Comparison of ENCODE assay signal across 13 cellular contexts in genomic region chr15:89052474-89052873, GRCh38. TPM values are rescaled to one million over a fixed set of nuclear protein-coding genes. Genes with fewer than 3 reads are reported as not detected.
A peak's percentile ranks its signal among the peaks of the same experiment; 100 is the strongest.
DNase-seq lines count a peak whose midpoint lies in the region; ATAC-seq and TF ChIP-seq lines count a peak whose summit lies in the region.
"Had no signal": no experiment of that assay in that cellular context is flagged by ENCODE, and none has a peak within 500 bp of the region (broad histone marks: within the 10 kb centered on the region; RNA-seq: fewer than 3 reads in every experiment).

No MANE protein-coding gene starts in this region.

- H2AK5ac ChIP-seq in H9 (ENCODE audit: insufficient read length, low read length): no peak overlapping the region

- no peak overlapping the region for H3T11ph ChIP-seq in H9 (ENCODE audit: low read length)

- peaks cover 7% of the 10 kb centered on the region for H3K4me1 ChIP-seq in left ventricle myocardium inferior
- peaks cover 0 to 32% of the 10 kb centered on the region in 2 donors for H3K4me1 ChIP-seq in ascending aorta
- H3K4me1 ChIP-seq in vagina: no peaks in the 10 kb centered on the region
- 0 out of 2 replicates have a peak, but pooled peaks cover 2% of the 10 kb centered on the region for H3K4me1 ChIP-seq in H9 (ENCODE audit: insufficient read depth, low read length)

- H4K20me1 ChIP-seq in H9 (ENCODE audit: control insufficient read depth, insufficient read depth, insufficient read length): no peaks in the 10 kb centered on the region

- H2BK12ac ChIP-seq in H9 (ENCODE audit: insufficient read length, low read depth, low read length): no peak overlapping the region

- no peak overlapping the region for H4K5ac ChIP-seq in H9 (ENCODE audit: insufficient read length, low read depth, low read length)

- WGBS in H9 (ENCODE audit: extremely low coverage, insufficient read length, low lambda C conversion rate): no CpG with 5 or more reads among the region's 3 CpGs

- H3K79me1 ChIP-seq in H9 (ENCODE audit: insufficient read depth, low read depth, low read length, poor library complexity, severe bottlenecking): no peaks in the 10 kb centered on the region

- no peak overlapping the region for H3K4me2 ChIP-seq in H9 (ENCODE audit: insufficient read depth, insufficient read length, low read length)

- H2BK5ac ChIP-seq in H9 (ENCODE audit: insufficient read length, low read length): no peak overlapping the region

- H3K36me3 ChIP-seq in left ventricle myocardium inferior (no peaks in the 10 kb centered on the region), ascending aorta (no peaks in the 10 kb centered on the region), vagina (no peaks in the 10 kb centered on the region)
- H3K36me3 ChIP-seq: neutrophil had no signal

- no peak overlapping the region for H3K23ac ChIP-seq in H9 (ENCODE audit: insufficient read length, low read depth, low read length)

- no peak for TF ChIP-seq POLR2A in vagina (IDR thresholded peaks at IDR 0.05)

- H3K27ac Mint-ChIP-seq in H9: no peak overlapping the region
- H3K27ac Mint-ChIP-seq: B cell, IgD-negative memory B cell had no signal

- peaks cover 5 to 16% of the 10 kb centered on the region in 2 experiments for H3K9me3 Mint-ChIP-seq in H9

- no peak overlapping the region for H2AFZ ChIP-seq in H9 (ENCODE audit: low read length)

- H3K4me3 ChIP-seq in left ventricle myocardium inferior: no peak overlapping the region
- no peak overlapping the region for H3K4me3 ChIP-seq in ascending aorta
- no peak overlapping the region for H3K4me3 ChIP-seq in vagina

- no peak overlapping the region for H2BK15ac ChIP-seq in H9 (ENCODE audit: low read depth, low read length)

- H3K14ac ChIP-seq in H9 (ENCODE audit: insufficient read depth, low read length): no peak overlapping the region

- no peak overlapping the region for H2BK20ac ChIP-seq in H9 (ENCODE audit: low read depth, low read length, poor library complexity, severe bottlenecking)

- TF ChIP-seq CTCF in left ventricle myocardium inferior (IDR thresholded peaks at IDR 0.05; ENCODE audit: borderline replicate concordance) (no peak), ascending aorta (IDR thresholded peaks at IDR 0.05) (no peak), vagina (IDR thresholded peaks at IDR 0.05) (no peak), H9 (conservative IDR thresholded peaks at IDR 0.05) (no peak)

- H3K27ac ChIP-seq in left ventricle myocardium inferior (replicated peaks) (peak overlapping the region; percentile 63), ascending aorta (peak overlapping the region; percentile 76 to 83), vagina (peak overlapping the region; percentile 61), H9 (ENCODE audit: insufficient read length, low read depth, low read length) (no peak overlapping the region)
- H3K27ac ChIP-seq: neutrophil had no signal

- H3K4ac ChIP-seq in H9 (ENCODE audit: low read depth, low read length): no peak overlapping the region

- H3K27me3 Mint-ChIP-seq in H9 (ENCODE audit: low read depth): no peaks in the 10 kb centered on the region; the same call in 1 of the 2 replicates

- no peak overlapping the region for H3K18ac ChIP-seq in H9 (ENCODE audit: insufficient read length, low read depth, low read length)

- no peak for ATAC-seq in HG03460 (IDR thresholded peaks at IDR 0.05; ENCODE audit: unreplicated experiment)

- no peak overlapping the region for H3K9ac ChIP-seq in H9 (ENCODE audit: extremely low read depth, insufficient read length, low read length)

- H3K4me3 Mint-ChIP-seq in H9: no peak overlapping the region
- H3K4me3 Mint-ChIP-seq: B cell, IgD-negative memory B cell had no signal

- H2BK120ac ChIP-seq in H9 (ENCODE audit: low read depth, low read length, poor library complexity, severe bottlenecking): no peak overlapping the region

- H3K9me3 ChIP-seq in left ventricle myocardium inferior (replicated peaks): no peaks in the 10 kb centered on the region
- H3K9me3 ChIP-seq in ascending aorta: no peaks in the 10 kb centered on the region
- H3K9me3 ChIP-seq in vagina: no peaks in the 10 kb centered on the region
- H3K9me3 ChIP-seq in H9 (ENCODE audit: control insufficient read depth, low read depth, low read length): no peaks in the 10 kb centered on the region
- H3K9me3 ChIP-seq: neutrophil had no signal

- intact Hi-C loops in left ventricle myocardium inferior (cut with micrococcal nuclease): no loop called here
- intact Hi-C loops in cardiac septum (cut with DNase I): no loop called here
- intact Hi-C loops in ascending aorta (cut with DNase I): loop anchor here (2.0 kb wide), 1 partner anchor 30 kb away; no protein-coding TSS in a partner anchor
- intact Hi-C loops in vagina (cut with DNase I): no loop called here

- DNase-seq in left ventricle myocardium inferior (no peak), cardiac septum (ENCODE audit: low spot score) (no peak), ascending aorta (ENCODE audit: low spot score in 2 of 2) (peak in 1 of 2 donors; percentile 58), kidney glomerular epithelial cell (lab: John Stamatoyannopoulos, UW) (peak; percentile 20), vagina (ENCODE audit: extremely low spot score in 2 of 2) (no peak), H9 (no peak), NCI-H1048 (lab: John Stamatoyannopoulos, UW) (no peak)
- DNase-seq: cortex of kidney, NCI-H69 had no signal

- peaks cover 3 to 22% (median 11%) of the 10 kb centered on the region in 3 experiments; a peak in 6 of 7 replicates for H3K36me3 Mint-ChIP-seq in H9 (ENCODE audit: insufficient read depth in 1 of 3, low read depth in 3 of 3)
- H3K36me3 Mint-ChIP-seq: IgD-negative memory B cell had no signal

- H4K8ac ChIP-seq in H9 (replicated peaks; ENCODE audit: insufficient read length, low read depth, low read length): no peak overlapping the region

- H4K91ac ChIP-seq in H9 (ENCODE audit: insufficient read length, low read depth, low read length): no peak overlapping the region

- no peaks in the 10 kb centered on the region for H3K23me2 ChIP-seq in H9 (ENCODE audit: insufficient read length, low read depth, low read length, poor library complexity, severe bottlenecking)

- H3K79me2 ChIP-seq in H9 (ENCODE audit: insufficient read depth, low read length): no peaks in the 10 kb centered on the region

- H3K56ac ChIP-seq in H9 (ENCODE audit: insufficient read length, low read depth, low read length): no peak overlapping the region

- H3K4me1 Mint-ChIP-seq in H9: peaks cover 18 to 22% of the 10 kb centered on the region in 2 experiments
- H3K4me1 Mint-ChIP-seq: B cell, IgD-negative memory B cell had no signal

- H3K27me3 ChIP-seq in left ventricle myocardium inferior (ENCODE audit: low read depth) (no peaks in the 10 kb centered on the region), ascending aorta (no peaks in the 10 kb centered on the region), vagina (no peaks in the 10 kb centered on the region), H9 (ENCODE audit: insufficient read depth, low read length) (no peaks in the 10 kb centered on the region)
- H3K27me3 ChIP-seq: neutrophil had no signal

RNA-seq across cellular contexts. Expression of gene ABHD2, which starts 35.8 kb away (rescaled TPM):
- 68.2 TPM for total RNA-seq in left ventricle myocardium inferior
- total RNA-seq in cardiac septum: 185 TPM
- total RNA-seq in ascending aorta: 228 TPM
- total RNA-seq in vagina: 33.6 TPM
- total RNA-seq in H9 (2021): 15.6 and 17.5 TPM in 2 replicates
